Comparison of ENCODE assay signal across 5 cellular contexts in the genomic region with DNA sequence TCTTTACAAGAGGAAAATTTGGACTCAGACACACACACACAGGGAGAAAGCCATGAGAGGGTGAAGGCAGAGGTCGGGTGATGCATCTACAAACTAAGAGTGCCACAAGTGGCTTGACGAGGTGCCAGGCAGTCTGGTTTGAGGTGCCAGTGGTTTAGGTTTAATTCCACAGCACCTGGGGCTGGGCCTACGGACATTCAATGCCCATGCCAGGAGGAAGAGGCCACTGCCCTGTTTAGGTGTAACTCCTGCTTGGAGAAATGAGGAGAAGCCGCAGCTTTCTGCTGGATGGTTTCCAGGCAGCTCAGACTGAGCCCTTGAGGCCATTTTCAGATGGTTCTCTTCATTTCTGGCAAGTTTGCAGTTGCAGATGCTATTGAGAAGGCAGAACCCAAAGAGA.
"Had no signal": no experiment of that assay in that cellular context is flagged by ENCODE, and none has a peak within 500 bp of the region (broad histone marks: within the 10 kb centered on the region; RNA-seq: fewer than 3 reads in every experiment).

No MANE protein-coding gene starts in this region.

- H3K27ac Mint-ChIP-seq: GM23338, H9, IgD-negative memory B cell had no signal

- ATAC-seq: GM23338, HepG2 had no signal

- DNase-seq: H9, HCEC 1CT had no signal

- H3K4me1 Mint-ChIP-seq: IgD-negative memory B cell had no signal

- H3K36me3 Mint-ChIP-seq: IgD-negative memory B cell had no signal

- H3K4me3 ChIP-seq: GM23338 had no signal

- H3K4me3 Mint-ChIP-seq: GM23338, H9, IgD-negative memory B cell had no signal
